Comparison of ENCODE assay signal across 8 cellular contexts in the genomic region with DNA sequence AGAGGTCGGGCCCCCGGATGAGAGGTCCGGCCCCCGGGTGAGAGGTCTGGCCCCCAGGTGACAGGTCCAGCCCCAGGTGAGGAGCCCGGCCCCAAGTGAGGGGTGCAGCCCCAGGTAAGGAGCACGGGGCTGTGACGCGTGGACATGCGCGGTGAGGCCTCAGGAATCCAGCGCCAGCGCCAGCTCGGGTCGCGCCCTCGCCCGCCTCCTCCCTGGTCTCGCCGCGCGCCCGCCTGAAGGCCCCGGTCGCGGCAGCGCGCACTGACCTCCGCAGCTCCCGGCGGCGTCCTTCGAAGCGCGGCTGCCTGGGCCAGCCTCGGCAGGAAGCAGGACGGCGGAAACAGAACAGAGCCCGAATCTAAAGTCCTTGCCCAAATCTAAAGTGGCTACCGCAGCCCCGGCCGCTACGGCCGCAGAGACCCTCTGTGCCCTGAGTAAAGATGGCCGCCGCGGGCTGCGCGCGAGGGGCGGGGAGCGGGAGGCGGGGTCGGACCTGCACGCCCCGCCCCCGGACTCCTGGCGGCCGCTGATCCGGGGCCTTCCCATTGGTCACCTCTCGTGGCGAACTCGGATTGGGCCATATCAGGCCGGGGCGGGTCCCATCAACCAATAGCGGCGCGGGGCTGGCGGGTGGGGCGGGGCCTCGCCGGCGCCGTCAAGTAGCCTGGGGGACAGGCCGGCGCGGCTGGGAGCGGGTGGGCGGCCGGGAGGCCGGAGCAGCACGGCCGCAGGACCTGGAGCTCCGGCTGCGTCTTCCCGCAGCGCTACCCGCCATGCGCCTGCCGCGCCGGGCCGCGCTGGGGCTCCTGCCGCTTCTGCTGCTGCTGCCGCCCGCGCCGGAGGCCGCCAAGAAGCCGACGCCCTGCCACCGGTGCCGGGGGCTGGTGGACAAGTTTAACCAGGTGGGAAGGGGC. TPM values are rescaled to one million over a fixed set of nuclear protein-coding genes. Genes with fewer than 3 reads are reported as not detected.
A peak's percentile ranks its signal among the peaks of the same experiment; 100 is the strongest.
DNase-seq lines count a peak whose midpoint lies in the region; ATAC-seq, FAIRE-seq and TF ChIP-seq lines count a peak whose summit lies in the region.

A gene (minus strand): TSS at position 442 of the 914 bp plus-strand sequence. CDS start 4,673 bp downstream, outside the sequence.
A gene with protein sequence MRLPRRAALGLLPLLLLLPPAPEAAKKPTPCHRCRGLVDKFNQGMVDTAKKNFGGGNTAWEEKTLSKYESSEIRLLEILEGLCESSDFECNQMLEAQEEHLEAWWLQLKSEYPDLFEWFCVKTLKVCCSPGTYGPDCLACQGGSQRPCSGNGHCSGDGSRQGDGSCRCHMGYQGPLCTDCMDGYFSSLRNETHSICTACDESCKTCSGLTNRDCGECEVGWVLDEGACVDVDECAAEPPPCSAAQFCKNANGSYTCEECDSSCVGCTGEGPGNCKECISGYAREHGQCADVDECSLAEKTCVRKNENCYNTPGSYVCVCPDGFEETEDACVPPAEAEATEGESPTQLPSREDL (plus strand): TSS at position 638 of the 914 bp plus-strand sequence. CDS start 136 bp downstream, at position 774.

- H2AFZ ChIP-seq in mammary epithelial cell (ENCODE audit: low read depth, low read length), result peak within 1 kb of the TSS; percentile 95

- peak within 1 kb of the TSS; percentile 86 for H3K9ac ChIP-seq in mammary epithelial cell (ENCODE audit: insufficient read depth, low read length)

- peak; percentile 73 for ATAC-seq in GM18873 (IDR thresholded peaks at IDR 0.05; ENCODE audit: low FRiP score, unreplicated experiment)
- ATAC-seq in HG03135 (IDR thresholded peaks at IDR 0.05; ENCODE audit: unreplicated experiment), result peak; percentile 83

- CTCF ChIA-PET in AG04450 (lab: Charles Lee) (no interaction called here), mammary epithelial cell (lab: Charles Lee; ENCODE audit: low non-redundant PET) (no interaction called here)

- BruUV-seq in mammary epithelial cell (replicated peaks; lab: Mats Ljungman, UMichigan), result no TSS peak

- no peak for FAIRE-seq in small intestine (lab: Jason Lieb, UNC)

- H3K4me3 ChIP-seq in AG04450 (ENCODE audit: low read depth, low read length) (peak within 1 kb of the TSS; percentile 81), WI38 (ENCODE audit: low read depth, low read length) (peak within 1 kb of the TSS; percentile 77), mammary epithelial cell (replicated peaks in 1 of 3; ENCODE audit: insufficient read depth in 1 of 3, low read depth in 2 of 3, low read length in 3 of 3) (peak within 1 kb of the TSS; percentile 73 to 95 (median 94)), small intestine (ENCODE audit: low read depth in 1 of 2, low read length in 2 of 2) (peak within 1 kb of the TSS; percentile 77 to 79)

- no peak for TF ChIP-seq CTCF in AG04450 (IDR thresholded peaks at IDR 0.05; ENCODE audit: low read depth, low read length)
- TF ChIP-seq CTCF in WI38 (IDR thresholded peaks at IDR 0.05; ENCODE audit: low read depth, low read length), result no peak
- no peak for TF ChIP-seq CTCF in mammary epithelial cell (conservative IDR thresholded peaks at IDR 0.05 in 1 of 2, IDR thresholded peaks at IDR 0.05 in 1 of 2; ENCODE audit: extremely low read depth in 1 of 2, insufficient read depth in 1 of 2, low read depth in 1 of 2, low read length in 2 of 2)

- DNase-seq in AG04450 (ENCODE audit: low read depth, low spot score), result peak; percentile 91
- peak; percentile 85 for DNase-seq in NCI-H2227 treated with DMSO at 0.1 percent for 48 hours (lab: John Stamatoyannopoulos, UW)
- peak; percentile 95 for DNase-seq in mammary epithelial cell
- DNase-seq in iPS-NIHi11 (ENCODE audit: low spot score), result peak; percentile 100
- DNase-seq in small intestine, result peak; percentile 97

- intact Hi-C loops in mammary epithelial cell (cut with micrococcal nuclease), result loop anchor here (1.0 to 2.0 kb wide), 3 partner anchors 64 to 151 kb away; no protein-coding TSS in a partner anchor

- WGBS in mammary epithelial cell (ENCODE audit: low coverage, missing lambda C conversion rate), result 1% methylated on average over 29 of the region's 103 CpGs
- WGBS in small intestine, 3 donors, result 0 to 1% (median 1%) methylated on average over 71 to 103 of the region's 103 CpGs

- dilution Hi-C loops in mammary epithelial cell (cut with HindIII; ENCODE audit: low sequenced_read_pairs), result loop anchor here (5.0 kb wide), 2 partner anchors 94 to 121 kb away; a partner anchor contains a TSS

- no peaks in the 10 kb centered on the region for H3K27me3 ChIP-seq in AG04450 (ENCODE audit: control insufficient read depth, insufficient read depth, low read length)
- H3K27me3 ChIP-seq in mammary epithelial cell (ENCODE audit: insufficient read depth, low read length), result no peaks in the 10 kb centered on the region
- no peaks in the 10 kb centered on the region for H3K27me3 ChIP-seq in small intestine (ENCODE audit: control insufficient read depth in 2 of 2, insufficient read depth in 2 of 2, low read length in 2 of 2)

- POLR2A ChIA-PET in AG04450 (lab: Yijun Ruan, JAX), result interaction anchor here (1.0 to 1.1 kb wide), 2 partner anchors 10 to 150 kb away, joined by 3 read pairs; no protein-coding TSS in a partner anchor

- no peaks in the 10 kb centered on the region for H4K20me1 ChIP-seq in mammary epithelial cell (ENCODE audit: insufficient read depth, low read length)

- in situ Hi-C loops in mammary epithelial cell (cut with MboI; ENCODE audit: low sequenced_read_pairs in 2 of 2), result no loop called here

- H3K9me3 ChIP-seq in AG04450 (ENCODE audit: control insufficient read depth, insufficient read depth, low read length) (no peaks in the 10 kb centered on the region; the same call in 1 of the 2 replicates), mammary epithelial cell (replicated peaks; ENCODE audit: insufficient read depth, low read length) (no peaks in the 10 kb centered on the region), small intestine (ENCODE audit: control insufficient read depth, low read depth) (no peaks in the 10 kb centered on the region)

- H3K27ac ChIP-seq in AG04450 (ENCODE audit: low read depth, low read length), result peak within 1 kb of the TSS; percentile 77
- peak within 1 kb of the TSS; percentile 79 for H3K27ac ChIP-seq in mammary epithelial cell (ENCODE audit: insufficient read depth, low read depth, low read length)
- H3K27ac ChIP-seq in small intestine (ENCODE audit: low read depth in 1 of 2, low read length in 1 of 2), result peak within 1 kb of the TSS; percentile 91 to 95

- H3K36me3 ChIP-seq in mammary epithelial cell (ENCODE audit: insufficient read depth, low read length), result no peaks in the 10 kb centered on the region
- peaks cover 0 to 3% of the 10 kb centered on the region in 2 donors for H3K36me3 ChIP-seq in small intestine (ENCODE audit: control insufficient read depth in 2 of 2, insufficient read depth in 2 of 2, low read length in 2 of 2)

- peaks cover 24% of the 10 kb centered on the region for H3K79me2 ChIP-seq in mammary epithelial cell (ENCODE audit: insufficient read depth, low read length)

- peaks cover 16% of the 10 kb centered on the region for H3K4me1 ChIP-seq in mammary epithelial cell (ENCODE audit: insufficient read depth, low read length)
- peaks cover 0 to 4% of the 10 kb centered on the region in 2 donors for H3K4me1 ChIP-seq in small intestine (ENCODE audit: control insufficient read depth in 2 of 2, insufficient read depth in 1 of 2, low read depth in 1 of 2, low read length in 1 of 2)

- H3K4me2 ChIP-seq in mammary epithelial cell (ENCODE audit: insufficient read depth, low read depth, low read length), result peak within 1 kb of the TSS; percentile 97

RNA-seq across cellular contexts. Expression of the first gene that starts in this region (rescaled TPM):
- polyA plus RNA-seq in AG04450 (2011; rRNA removed) (5.4 and 5.6 TPM in 2 replicates), mammary epithelial cell (12.6 TPM), small intestine (10 to 100 TPM in 1 of 3 donors, 1 to 10 TPM in 2; 9.4 to 15.2 (median 9.5) TPM)
- polyA minus RNA-seq in AG04450 (2011; rRNA and poly(A)+ RNA removed), result 5.6 and 6.8 TPM in 2 replicates
- 10 to 100 TPM; 19.0 to 19.9 TPM for total RNA-seq in mammary epithelial cell
- 3.8 TPM for polyA minus RNA-seq in mammary epithelial cell

RNA-seq across cellular contexts. Expression of the second gene that starts in this region (rescaled TPM):
- polyA plus RNA-seq in AG04450 (2011; rRNA removed), result 31.6 and 35.4 TPM in 2 replicates
- polyA minus RNA-seq in AG04450 (2011; rRNA and poly(A)+ RNA removed), result 8.3 and 8.9 TPM in 2 replicates
- total RNA-seq in mammary epithelial cell, result 10 to 100 TPM; 26.5 to 51.5 TPM
- polyA plus RNA-seq in mammary epithelial cell, result 63.8 TPM
- polyA minus RNA-seq in mammary epithelial cell, result 22.6 TPM
- polyA plus RNA-seq in small intestine, result 100 to 1,000 TPM in 1 of 3 donors, 10 to 100 TPM in 2; 11.9 to 107 (median 20.8) TPM

Comparison
In these comparisons a context has a peak if more than half of its experiments do, and no peak if none do; other contexts are left out.
1. Peak in every context shown above with its lines: DNase-seq, ATAC-seq, H3K4me3 ChIP-seq and H3K27ac ChIP-seq.